8 cellular contexts compared by ENCODE assay signal in the genomic region with DNA sequence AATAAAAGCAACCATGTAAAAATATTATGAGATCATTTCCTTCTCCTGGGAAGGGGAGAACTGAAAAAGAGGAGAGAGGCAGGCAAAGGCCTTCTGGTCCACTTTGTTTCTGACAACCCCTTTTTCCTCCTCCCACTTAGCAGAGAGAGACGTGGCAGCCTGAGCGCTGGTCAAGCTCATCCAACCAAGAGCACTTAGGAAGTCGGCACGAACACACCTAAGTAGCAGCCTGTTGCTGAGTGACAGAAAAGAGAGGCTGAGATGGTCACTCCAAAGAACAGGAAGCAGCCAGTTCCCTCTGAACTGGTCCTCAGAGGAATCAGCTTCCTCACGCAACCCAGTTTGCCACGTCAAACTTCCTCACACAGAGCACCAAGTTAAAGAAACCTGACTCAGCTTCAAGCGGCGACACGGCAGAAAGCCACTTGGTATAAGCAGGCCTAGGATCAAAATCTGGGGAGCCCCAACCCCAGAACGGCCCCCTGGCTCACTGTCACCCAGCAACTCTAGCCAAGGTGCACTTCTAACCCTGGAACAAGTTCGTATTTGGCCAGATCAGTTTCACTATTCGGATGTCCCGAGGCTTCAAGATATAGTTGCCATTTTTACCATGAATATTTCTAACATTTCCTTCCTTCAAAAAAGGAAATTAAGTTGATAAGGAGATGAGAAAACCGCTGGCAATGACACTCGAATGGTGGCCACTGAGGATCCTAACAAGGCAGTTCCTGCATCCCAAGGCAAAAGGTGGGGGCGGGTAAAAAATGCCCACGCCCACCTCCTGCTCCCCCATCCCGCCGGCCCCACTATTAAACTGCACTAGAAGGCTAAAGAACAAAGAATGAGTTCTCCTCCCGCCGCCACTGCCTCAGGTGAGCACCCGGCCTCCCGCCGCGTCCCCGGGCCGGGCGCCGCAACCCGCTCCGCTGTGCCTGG. TPM values are rescaled to one million over a fixed set of nuclear protein-coding genes. Genes with fewer than 3 reads are reported as not detected.
DNase-seq lines count a peak whose midpoint lies in the region; ATAC-seq and TF ChIP-seq lines count a peak whose summit lies in the region.

No MANE protein-coding gene starts in this region.

- H3K79me2 ChIP-seq in neural cell (replicated peaks; ENCODE audit: insufficient read depth, low read length), result no peaks in the 10 kb centered on the region

- H3K9me2 ChIP-seq in neural cell (ENCODE audit: insufficient read depth, low read length), result no peaks in the 10 kb centered on the region

- H3K36me3 ChIP-seq in neural cell (ENCODE audit: insufficient read depth, low read length), result no peaks in the 10 kb centered on the region
- peaks cover 23% of the 10 kb centered on the region for H3K36me3 ChIP-seq in thoracic aorta

- no peaks in the 10 kb centered on the region for H4K20me1 ChIP-seq in neural cell (ENCODE audit: insufficient read depth)

- no peaks in the 10 kb centered on the region for H3F3A ChIP-seq in neural cell (ENCODE audit: insufficient read depth, low read length, poor library complexity, severe bottlenecking)

- H3K9me3 ChIP-seq in neural cell (ENCODE audit: low read length), result no peaks in the 10 kb centered on the region
- no peaks in the 10 kb centered on the region for H3K9me3 ChIP-seq in thoracic aorta

- no peaks in the 10 kb centered on the region for H3K9me3 Mint-ChIP-seq in Calu3 (ENCODE audit: low read depth, unreplicated experiment)

- H3K36me3 Mint-ChIP-seq in Calu3 (ENCODE audit: insufficient read depth, unreplicated experiment), result peaks cover 21% of the 10 kb centered on the region

- H2AFZ ChIP-seq in neural cell (ENCODE audit: low read depth, low read length), result peak overlapping the region; percentile 21

- H3K4me1 Mint-ChIP-seq in Calu3 (ENCODE audit: low read depth, unreplicated experiment), result no peaks in the 10 kb centered on the region

- TF ChIP-seq EP300 in neural cell (conservative IDR thresholded peaks at IDR 0.05; ENCODE audit: poor library complexity, severe bottlenecking), result no peak

- ATAC-seq in GM19452 (IDR thresholded peaks at IDR 0.05; ENCODE audit: unreplicated experiment) (peak; percentile 63), HG03521 (IDR thresholded peaks at IDR 0.05; ENCODE audit: unreplicated experiment) (peak; percentile 66), foreskin keratinocyte (peak; percentile 66), thoracic aorta (ENCODE audit: insufficient number of reproducible peaks, low FRiP score, low read depth) (peak; percentile 53)

- no peaks in the 10 kb centered on the region for H3K27me3 ChIP-seq in foreskin keratinocyte
- no peaks in the 10 kb centered on the region for H3K27me3 ChIP-seq in neural cell (ENCODE audit: insufficient read depth, low read depth, low read length)
- H3K27me3 ChIP-seq in thoracic aorta (replicated peaks; ENCODE audit: insufficient read depth), result no peaks in the 10 kb centered on the region

- H3K4me1 ChIP-seq in foreskin keratinocyte (peaks cover 11% of the 10 kb centered on the region), thoracic aorta (ENCODE audit: control insufficient read depth in 1 of 2, low read depth in 2 of 2) (peaks cover 32 to 45% of the 10 kb centered on the region in 2 donors)

- CTCF ChIA-PET in Calu3 (lab: Charles Lee), result interaction anchor here (1.0 kb wide), 1 partner anchor 24 kb away, joined by 3 read pairs; no protein-coding TSS in a partner anchor

- peak overlapping the region; percentile 94 for H3K4me3 ChIP-seq in neural cell (ENCODE audit: low read length)
- H3K4me3 ChIP-seq in thoracic aorta, result peak overlapping the region; percentile 97

- DNase-seq in Calu3 (peak; percentile 22), RPMI8226 (peak; percentile 70), foreskin keratinocyte (peak; percentile 47 to 76), thoracic aorta (ENCODE audit: low spot score) (peak; percentile 37)
- DNase-seq in activated gamma-delta T cell treated with anti-CD3 and anti-CD28 coated beads, Interleukin-2, amount 50 U/mL, for 16 hours (ENCODE audit: low read depth), result peak; percentile 10

- H3K27ac ChIP-seq in foreskin keratinocyte, result peak overlapping the region; percentile 97
- H3K27ac ChIP-seq in neural cell (ENCODE audit: low read length), result no peak overlapping the region
- peak overlapping the region; percentile 93 to 94 for H3K27ac ChIP-seq in thoracic aorta

- TSS peak; percentile 29 for BruUV-seq in Calu3 (replicated peaks; lab: Mats Ljungman, UMichigan)

- TF ChIP-seq CTCF in Calu3 (IDR thresholded peaks at IDR 0.05; ENCODE audit: unreplicated experiment) (no peak), foreskin keratinocyte (conservative IDR thresholded peaks at IDR 0.05) (no peak), neural cell (IDR thresholded peaks at IDR 0.05; ENCODE audit: poor library complexity, severe bottlenecking) (no peak), thoracic aorta (IDR thresholded peaks at IDR 0.05) (no peak)

- peak overlapping the region; percentile 66 for H3K9ac ChIP-seq in neural cell (ENCODE audit: low read length)

- TF ChIP-seq RAD21 in neural cell (conservative IDR thresholded peaks at IDR 0.05), result no peak

- peak overlapping the region; percentile 67 for H3K4me2 ChIP-seq in neural cell (ENCODE audit: low read length)

- peak overlapping the region; percentile 91 for H3K27ac Mint-ChIP-seq in Calu3 (ENCODE audit: unreplicated experiment)

- intact Hi-C loops in Calu3 (cut with micrococcal nuclease; ENCODE audit: unreplicated experiment), result no loop called here

- H3K4me3 Mint-ChIP-seq in Calu3 (ENCODE audit: low read depth, unreplicated experiment), result peak overlapping the region; percentile 79

- no peaks in the 10 kb centered on the region for H3K27me3 Mint-ChIP-seq in Calu3 (ENCODE audit: unreplicated experiment)

TF ChIP-seq in neural cell, 6 proteins besides CTCF, POLR2A, EP300 and RAD21:
- TF ChIP-seq POLR2AphosphoS5 (IDR thresholded peaks at IDR 0.05), result no peak
- TF ChIP-seq MXI1 (conservative IDR thresholded peaks at IDR 0.05; ENCODE audit: poor library complexity, severe bottlenecking), result peak; percentile 9
- TF ChIP-seq SMC3 (conservative IDR thresholded peaks at IDR 0.05; ENCODE audit: poor library complexity), result no peak
- no peak for TF ChIP-seq TAF1 (IDR thresholded peaks at IDR 0.05; ENCODE audit: low read depth)
- no peak for TF ChIP-seq EZH2 (IDR thresholded peaks at IDR 0.05; ENCODE audit: borderline replicate concordance, insufficient read depth, low read length, poor library complexity, severe bottlenecking)
- TF ChIP-seq REST (IDR thresholded peaks at IDR 0.05; ENCODE audit: borderline replicate concordance), result no peak

RNA-seq across cellular contexts. Expression of gene SEC24D, which starts 0.7 kb away (rescaled TPM):
- total RNA-seq in Calu3 (2022) (27.3 and 28.4 TPM in 2 replicates), foreskin keratinocyte (39.9 and 54.8 TPM in 2 replicates), thoracic aorta (100 to 1,000 TPM in 1 of 2 donors, 10 to 100 TPM in 1; 97.7 to 108 TPM)
- polyA plus RNA-seq in foreskin keratinocyte (17.9 and 20.0 TPM in 2 replicates), neural cell (7.8 TPM in 2 replicates)
- 12.7 and 14.2 TPM in 2 replicates for polyA minus RNA-seq in neural cell

RNA-seq across cellular contexts. Expression of gene SYNPO2, which starts 53.4 kb away (rescaled TPM):
- 0.17 and 0.39 TPM in 2 replicates for total RNA-seq in Calu3 (2022)
- total RNA-seq in foreskin keratinocyte, result 0.41 and 0.46 TPM in 2 replicates
- polyA plus RNA-seq in foreskin keratinocyte, result 0.06 and 0.11 TPM in 2 replicates
- polyA plus RNA-seq in neural cell, result 0.10 and 0.14 TPM in 2 replicates
- 0.49 and 0.81 TPM in 2 replicates for polyA minus RNA-seq in neural cell
- 100 to 1,000 TPM; 264 to 313 TPM for total RNA-seq in thoracic aorta

Comparison
In these comparisons a context has a peak if more than half of its experiments do, and no peak if none do; other contexts are left out.
1. DNase-seq: peak in every context shown above with its lines; median percentile 70 in RPMI8226; 62 in foreskin keratinocyte; 37 in thoracic aorta; 22 in Calu3; 10 in activated gamma-delta T cell treated with anti-CD3 and anti-CD28 coated beads, Interleukin-2, amount 50 U/mL, for 16 hours.
2. RNA of gene SYNPO2, which starts 53.4 kb away (total RNA-seq): 264 to 313 TPM in thoracic aorta; 0.41 to 0.46 TPM in foreskin keratinocyte and 0.17 to 0.39 TPM in Calu3; every median in the first group is over 100 times any median in the second.
3. Peak in every context shown above with its lines, with median percentiles within 50 percentile points of each other: ATAC-seq.